Comparison of ENCODE assay signal across 1 cellular context in genomic region chr1:3747522-3747848, GRCh38.
TF ChIP-seq lines count a peak whose summit lies in the region.

No MANE protein-coding gene starts in this region.

TF ChIP-seq in K562, 482 proteins besides CTCF, POLR2A, EP300 and RAD21:
- TF ChIP-seq HDAC1 (IDR thresholded peaks at IDR 0.05): no peak
- no peak for TF ChIP-seq NR2C2 (CRISPR knock-in tag; IDR thresholded peaks at IDR 0.05)
- TF ChIP-seq NR2C2 (tag; IDR thresholded peaks at IDR 0.05): peak; percentile 90
- TF ChIP-seq DPF2 (IDR thresholded peaks at IDR 0.05): 0 out of 2 replicates have a peak, but pooled peaks have one; percentile 16
- TF ChIP-seq, protein P1, sequence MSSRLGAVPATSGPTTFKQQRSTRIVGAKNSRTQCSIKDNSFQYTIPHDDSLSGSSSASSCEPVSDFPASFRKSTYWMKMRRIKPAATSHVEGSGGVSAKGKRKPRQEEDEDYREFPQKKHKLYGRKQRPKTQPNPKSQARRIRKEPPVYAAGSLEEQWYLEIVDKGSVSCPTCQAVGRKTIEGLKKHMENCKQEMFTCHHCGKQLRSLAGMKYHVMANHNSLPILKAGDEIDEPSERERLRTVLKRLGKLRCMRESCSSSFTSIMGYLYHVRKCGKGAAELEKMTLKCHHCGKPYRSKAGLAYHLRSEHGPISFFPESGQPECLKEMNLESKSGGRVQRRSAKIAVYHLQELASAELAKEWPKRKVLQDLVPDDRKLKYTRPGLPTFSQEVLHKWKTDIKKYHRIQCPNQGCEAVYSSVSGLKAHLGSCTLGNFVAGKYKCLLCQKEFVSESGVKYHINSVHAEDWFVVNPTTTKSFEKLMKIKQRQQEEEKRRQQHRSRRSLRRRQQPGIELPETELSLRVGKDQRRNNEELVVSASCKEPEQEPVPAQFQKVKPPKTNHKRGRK (tag; IDR thresholded peaks at IDR 0.05): peak; percentile 49; the same call in 1 of the 2 replicates
- TF ChIP-seq ZKSCAN8 (CRISPR knock-in tag; IDR thresholded peaks at IDR 0.05): no peak
- TF ChIP-seq ZEB2 (IDR thresholded peaks at IDR 0.05): peak; percentile 75
- TF ChIP-seq NRF1 (conservative IDR thresholded peaks at IDR 0.05 in 1 of 2, IDR thresholded peaks at IDR 0.05 in 1 of 2): peak in 1 of 2 experiments; percentile 66; a peak in 3 of 4 replicates
- peak; percentile 81 for TF ChIP-seq GABPA (tag; conservative IDR thresholded peaks at IDR 0.05; ENCODE audit: low read depth)
